In the genomic region with DNA sequence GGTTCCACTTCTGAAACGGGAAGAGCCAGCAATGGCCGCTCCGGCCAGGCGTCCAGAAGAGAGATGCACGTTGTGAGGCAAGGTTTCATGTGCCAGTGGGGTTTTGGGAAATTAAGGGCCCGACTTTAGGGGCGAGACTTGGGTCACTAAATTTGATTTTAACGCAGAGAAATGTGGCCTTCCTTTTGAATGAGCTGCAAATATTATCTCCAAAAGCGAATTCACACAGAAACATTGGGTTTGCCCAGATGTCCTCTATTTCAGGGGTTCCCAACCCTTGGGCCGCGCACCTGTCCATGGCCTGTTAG, we compare ENCODE assay signal across 10 cellular contexts. TPM values are rescaled to one million over a fixed set of nuclear protein-coding genes. Genes with fewer than 3 reads are reported as not detected.
DNase-seq lines count a peak whose midpoint lies in the region; ATAC-seq and TF ChIP-seq lines count a peak whose summit lies in the region.
"Had no signal": no experiment of that assay in that cellular context is flagged by ENCODE, and none has a peak within 500 bp of the region (broad histone marks: within the 10 kb centered on the region; RNA-seq: fewer than 3 reads in every experiment).

No MANE protein-coding gene starts in this region.

- H3K27ac ChIP-seq in subcutaneous abdominal adipose tissue (ENCODE audit: low read depth, low read length) = peak overlapping the region; percentile 99

- H3K4me3 ChIP-seq in H7 (ENCODE audit: insufficient read depth, low read depth, low read length) (peak overlapping the region; percentile 97), astrocyte of the spinal cord (ENCODE audit: low read depth, low read length) (peak overlapping the region; percentile 83), kidney epithelial cell (ENCODE audit: low read depth, low read length) (peak overlapping the region; percentile 63), subcutaneous abdominal adipose tissue (ENCODE audit: low read depth in 1 of 5, low read length in 5 of 5) (peak overlapping the region; percentile 83 to 96 (median 93))

- intact Hi-C loops in activated CD4-positive, alpha-beta memory T cell treated with anti-CD3 and anti-CD28 coated beads for 36 hours (cut with micrococcal nuclease) = loop anchor here (1.0 to 5.0 kb wide), 10 partner anchors 100 to 420 kb away; a partner anchor contains a TSS

- H3K27me3 Mint-ChIP-seq in activated CD4-positive, alpha-beta memory T cell treated with anti-CD3 and anti-CD28 coated beads, Interleukin-2, amount 10 ng/mL, durations not matched to agents 7 days and 5 days = no peaks in the 10 kb centered on the region
- no peaks in the 10 kb centered on the region for H3K27me3 Mint-ChIP-seq in activated CD4-positive, alpha-beta memory T cell treated with anti-CD3 and anti-CD28 coated beads for 36 hours

- H3K27me3 ChIP-seq in H7 (ENCODE audit: control insufficient read depth, insufficient read depth, low read length) = no peaks in the 10 kb centered on the region
- no peaks in the 10 kb centered on the region for H3K27me3 ChIP-seq in kidney epithelial cell (ENCODE audit: control insufficient read depth, insufficient read depth, low read length)
- H3K27me3 ChIP-seq in subcutaneous abdominal adipose tissue (ENCODE audit: control insufficient read depth in 5 of 5, insufficient read depth in 4 of 5, low read length in 5 of 5) = no peaks in the 10 kb centered on the region

- H3K36me3 ChIP-seq in H7 (replicated peaks; ENCODE audit: control insufficient read depth, insufficient read depth, low read length) (no peaks in the 10 kb centered on the region), kidney epithelial cell (ENCODE audit: control insufficient read depth, insufficient read depth, low read length) (no peaks in the 10 kb centered on the region), subcutaneous abdominal adipose tissue (ENCODE audit: control insufficient read depth in 5 of 5, insufficient read depth in 5 of 5, low read length in 5 of 5) (no peaks in the 10 kb centered on the region)

- DNase-seq in H7 (no peak), astrocyte of the spinal cord (ENCODE audit: low read depth, low spot score) (no peak), kidney epithelial cell (ENCODE audit: low read depth) (no peak), NCI-H2196 (lab: John Stamatoyannopoulos, UW; ENCODE audit: unreplicated experiment) (no peak)
- no peak for DNase-seq in activated CD4-positive, alpha-beta memory T cell treated with anti-CD3 and anti-CD28 coated beads, Interleukin-2, amount 10 ng/mL, durations not matched to agents 7 days and 5 days
- no peak for DNase-seq in activated CD4-positive, alpha-beta memory T cell treated with anti-CD3 and anti-CD28 coated beads for 36 hours

- H3K9ac ChIP-seq in subcutaneous abdominal adipose tissue (ENCODE audit: low read length in 5 of 5) = peak overlapping the region; percentile 73 to 100 (median 98)

- no peak for TF ChIP-seq CTCF in astrocyte of the spinal cord (IDR thresholded peaks at IDR 0.05; ENCODE audit: low read depth, low read length)
- no peak for TF ChIP-seq CTCF in kidney epithelial cell (IDR thresholded peaks at IDR 0.05; ENCODE audit: insufficient read depth, low read length, poor library complexity, severe bottlenecking)

- no peak for ATAC-seq in GM21825 (IDR thresholded peaks at IDR 0.05; ENCODE audit: unreplicated experiment)

- peaks cover 13% of the 10 kb centered on the region for H3K4me1 Mint-ChIP-seq in activated CD4-positive, alpha-beta memory T cell treated with anti-CD3 and anti-CD28 coated beads, Interleukin-2, amount 10 ng/mL, durations not matched to agents 7 days and 5 days
- H3K4me1 Mint-ChIP-seq in activated CD4-positive, alpha-beta memory T cell treated with anti-CD3 and anti-CD28 coated beads for 36 hours (ENCODE audit: low read depth) = peaks cover 27% of the 10 kb centered on the region

- no peaks in the 10 kb centered on the region for H3K36me3 Mint-ChIP-seq in activated CD4-positive, alpha-beta memory T cell treated with anti-CD3 and anti-CD28 coated beads, Interleukin-2, amount 10 ng/mL, durations not matched to agents 7 days and 5 days (ENCODE audit: low read depth)
- H3K36me3 Mint-ChIP-seq in activated CD4-positive, alpha-beta memory T cell treated with anti-CD3 and anti-CD28 coated beads for 36 hours = peaks cover 4% of the 10 kb centered on the region

- in situ Hi-C loops in astrocyte of the spinal cord (cut with HindIII; ENCODE audit: low sequenced_read_pairs) = no loop called here

- CTCF ChIA-PET in activated CD4-positive, alpha-beta memory T cell treated with anti-CD3 and anti-CD28 coated beads, Interleukin-2, amount 10 ng/mL, durations not matched to agents 7 days and 5 days (lab: Charles Lee) = interaction anchor here (1.0 to 13.8 kb wide), 19 partner anchors 10 to 352 kb away, joined by 3 to 179 read pairs (median 6); a partner anchor contains a TSS
- CTCF ChIA-PET in activated CD4-positive, alpha-beta memory T cell treated with anti-CD3 and anti-CD28 coated beads for 36 hours (lab: Charles Lee) = interaction anchor here (0.9 to 8.1 kb wide), 16 partner anchors 9 to 339 kb away, joined by 3 to 72 read pairs (median 4); a partner anchor contains a TSS

- H3K9me3 Mint-ChIP-seq in activated CD4-positive, alpha-beta memory T cell treated with anti-CD3 and anti-CD28 coated beads, Interleukin-2, amount 10 ng/mL, durations not matched to agents 7 days and 5 days = no peaks in the 10 kb centered on the region
- no peaks in the 10 kb centered on the region for H3K9me3 Mint-ChIP-seq in activated CD4-positive, alpha-beta memory T cell treated with anti-CD3 and anti-CD28 coated beads for 36 hours

- no peaks in the 10 kb centered on the region for H3K9me3 ChIP-seq in subcutaneous abdominal adipose tissue (ENCODE audit: control insufficient read depth in 5 of 5, low read length in 5 of 5)

- no peak overlapping the region for H3K4me3 Mint-ChIP-seq in activated CD4-positive, alpha-beta memory T cell treated with anti-CD3 and anti-CD28 coated beads, Interleukin-2, amount 10 ng/mL, durations not matched to agents 7 days and 5 days
- no peak overlapping the region for H3K4me3 Mint-ChIP-seq in activated CD4-positive, alpha-beta memory T cell treated with anti-CD3 and anti-CD28 coated beads for 36 hours

- peaks cover 0 to 52% (median 41%) of the 10 kb centered on the region in 5 donors for H3K4me1 ChIP-seq in subcutaneous abdominal adipose tissue (ENCODE audit: control insufficient read depth in 5 of 5, insufficient read depth in 5 of 5, low read length in 5 of 5)

- POLR2A ChIA-PET in activated CD4-positive, alpha-beta memory T cell treated with anti-CD3 and anti-CD28 coated beads, Interleukin-2, amount 10 ng/mL, durations not matched to agents 7 days and 5 days (lab: Charles Lee) = interaction anchor here (0.8 to 6.7 kb wide), 22 partner anchors 9 to 422 kb away, joined by 3 to 69 read pairs (median 6); a partner anchor contains a TSS
- POLR2A ChIA-PET in activated CD4-positive, alpha-beta memory T cell treated with anti-CD3 and anti-CD28 coated beads for 36 hours (lab: Charles Lee) = interaction anchor here (0.7 to 3.1 kb wide), 9 partner anchors 9 to 339 kb away, joined by 3 to 17 read pairs (median 5); a partner anchor contains a TSS

- H3K27ac Mint-ChIP-seq in activated CD4-positive, alpha-beta memory T cell treated with anti-CD3 and anti-CD28 coated beads, Interleukin-2, amount 10 ng/mL, durations not matched to agents 7 days and 5 days = no peak overlapping the region
- no peak overlapping the region for H3K27ac Mint-ChIP-seq in activated CD4-positive, alpha-beta memory T cell treated with anti-CD3 and anti-CD28 coated beads for 36 hours

RNA-seq across cellular contexts. Expression of a gene that starts 2.3 kb away (rescaled TPM):
- total RNA-seq in H7 (2014; rRNA removed; shearing (Covaris generic)) = 15.8 and 20.5 TPM in 2 replicates
- 4.2 and 5.6 TPM in 2 replicates for total RNA-seq in kidney epithelial cell
- total RNA-seq in activated CD4-positive, alpha-beta memory T cell treated with anti-CD3 and anti-CD28 coated beads, Interleukin-2, amount 10 ng/mL, durations not matched to agents 7 days and 5 days = 1 to 10 TPM; 2.7 to 4.7 TPM
- total RNA-seq in activated CD4-positive, alpha-beta memory T cell treated with anti-CD3 and anti-CD28 coated beads for 36 hours = under 1 TPM; 0.69 to 0.70 TPM

RNA-seq across cellular contexts. Expression of a gene that starts 6.5 kb away (rescaled TPM):
- total RNA-seq in H7 (2014; rRNA removed; shearing (Covaris generic)) = 19.4 and 23.5 TPM in 2 replicates
- 0.14 and 1.1 TPM in 2 replicates for total RNA-seq in kidney epithelial cell
- 1 to 10 TPM; 4.9 to 5.5 TPM for total RNA-seq in activated CD4-positive, alpha-beta memory T cell treated with anti-CD3 and anti-CD28 coated beads, Interleukin-2, amount 10 ng/mL, durations not matched to agents 7 days and 5 days
- 1 to 10 TPM; 1.1 to 2.0 TPM for total RNA-seq in activated CD4-positive, alpha-beta memory T cell treated with anti-CD3 and anti-CD28 coated beads for 36 hours

RNA-seq across cellular contexts. Expression of a gene that starts 40.6 kb away (rescaled TPM):
- not detected in 2 replicates for total RNA-seq in H7 (2014; rRNA removed; shearing (Covaris generic))
- not detected in 2 replicates for total RNA-seq in kidney epithelial cell
- total RNA-seq in activated CD4-positive, alpha-beta memory T cell treated with anti-CD3 and anti-CD28 coated beads, Interleukin-2, amount 10 ng/mL, durations not matched to agents 7 days and 5 days = not detected
- not detected for total RNA-seq in activated CD4-positive, alpha-beta memory T cell treated with anti-CD3 and anti-CD28 coated beads for 36 hours
- total RNA-seq: cerebellum; T-helper 2 cell treated with Interferon-gamma antibody and Interleukin-4, amounts not matched to agents 100 ng/mL and 5 ng/mL, for 36 hours had no signal
